11 cellular contexts compared by ENCODE assay signal in the genomic region with DNA sequence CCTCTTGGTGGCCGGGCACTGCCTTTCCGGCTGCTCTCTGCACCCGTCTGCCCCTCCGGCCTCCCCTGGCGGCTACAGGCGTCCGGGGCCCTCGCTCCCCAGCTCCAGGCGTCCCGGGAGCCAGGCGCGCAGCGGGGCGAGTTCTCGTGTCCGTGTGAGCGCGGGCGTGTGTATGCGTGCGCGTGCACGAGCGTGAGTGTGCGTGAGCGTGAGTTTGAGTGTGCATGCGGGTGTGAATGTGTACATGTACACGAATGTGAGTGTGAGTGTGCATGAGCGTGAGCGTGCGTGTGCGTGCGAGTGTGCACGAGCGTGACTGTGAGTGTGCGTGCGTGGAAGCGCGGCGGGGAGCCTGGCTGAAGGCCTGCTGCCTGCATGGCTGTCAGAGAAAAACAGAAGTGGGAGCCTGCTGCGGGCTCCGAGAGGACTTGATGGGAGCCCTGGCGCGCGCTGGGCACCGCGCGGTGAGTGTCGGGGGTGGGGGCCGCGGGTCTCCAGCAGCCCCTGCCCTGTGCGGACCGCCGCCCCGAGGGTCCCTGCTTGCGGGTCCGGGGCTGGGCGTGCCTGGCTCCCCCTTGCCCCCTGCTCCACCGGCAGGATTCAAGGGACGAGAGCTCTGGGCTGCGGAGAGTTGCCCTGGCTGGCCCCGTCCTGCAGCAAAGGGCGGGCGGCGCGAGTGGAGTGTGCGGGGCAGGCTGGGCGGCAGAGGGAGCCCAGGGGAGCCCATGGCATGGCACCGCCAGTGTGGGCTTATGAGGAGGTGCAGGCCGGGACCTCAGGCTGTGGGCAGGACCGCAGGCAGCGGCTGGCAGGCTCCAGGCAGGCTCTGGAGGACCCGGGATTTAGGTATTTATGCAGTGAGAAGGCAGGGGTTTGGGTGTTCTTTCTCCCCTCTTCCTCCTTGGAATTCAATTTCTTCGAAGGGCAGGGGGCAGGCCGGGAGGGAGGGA.
DNase-seq lines count a peak whose midpoint lies in the region; TF ChIP-seq lines count a peak whose summit lies in the region.
"Had no signal": no experiment of that assay in that cellular context is flagged by ENCODE, and none has a peak within 500 bp of the region (broad histone marks: within the 10 kb centered on the region; RNA-seq: fewer than 3 reads in every experiment).

No MANE protein-coding gene starts in this region.

- H3K27me3 ChIP-seq in mammary epithelial cell (ENCODE audit: insufficient read depth, low read length), result peaks cover 61% of the 10 kb centered on the region
- H3K27me3 ChIP-seq in suprapubic skin, result peaks cover 95% of the 10 kb centered on the region

- H4K20me1 ChIP-seq in mammary epithelial cell (ENCODE audit: insufficient read depth, low read length), result peaks cover 3% of the 10 kb centered on the region

- H2AFZ ChIP-seq in mammary epithelial cell (ENCODE audit: low read depth, low read length), result no peak overlapping the region

- H3K9me3 ChIP-seq in mammary epithelial cell (replicated peaks; ENCODE audit: insufficient read depth, low read length) (no peaks in the 10 kb centered on the region), mesodermal cell (ENCODE audit: control insufficient read depth, low read length) (no peaks in the 10 kb centered on the region), suprapubic skin (no peaks in the 10 kb centered on the region)

- H3K4me3 Mint-ChIP-seq in activated naive CD4-positive, alpha-beta T cell treated with anti-CD3 and anti-CD28 coated beads for 36 hours, result peak overlapping the region; percentile 15
- H3K4me3 Mint-ChIP-seq: T-helper 1 cell treated with Interleukin-12 subunit alpha and Interleukin-12 subunit beta and Interleukin-4 antibody, amounts not matched to agents 30 μg/mL and 1 μg/mL, for 36 hours had no signal

- H3K4me2 ChIP-seq in mammary epithelial cell (ENCODE audit: insufficient read depth, low read depth, low read length), result peak overlapping the region; percentile 62

- H3K4me1 Mint-ChIP-seq in activated naive CD4-positive, alpha-beta T cell treated with anti-CD3 and anti-CD28 coated beads for 36 hours (ENCODE audit: low read depth), result peaks cover 19% of the 10 kb centered on the region

- CTCF ChIA-PET in activated naive CD4-positive, alpha-beta T cell treated with anti-CD3 and anti-CD28 coated beads for 36 hours (lab: Charles Lee), result interaction anchor here (1.8 kb wide), 1 partner anchor 10 kb away, joined by 6 read pairs; no protein-coding TSS in a partner anchor
- CTCF ChIA-PET in mammary epithelial cell (lab: Charles Lee; ENCODE audit: low non-redundant PET), result no interaction called here

- no peak for TF ChIP-seq EP300 in suprapubic skin (IDR thresholded peaks at IDR 0.05)

- TF ChIP-seq CTCF in mammary epithelial cell (conservative IDR thresholded peaks at IDR 0.05 in 1 of 2, IDR thresholded peaks at IDR 0.05 in 1 of 2; ENCODE audit: extremely low read depth in 1 of 2, insufficient read depth in 1 of 2, low read depth in 1 of 2, low read length in 2 of 2) (peak in 1 of 2 donors; percentile 1), suprapubic skin (IDR thresholded peaks at IDR 0.05) (no peak)

- H3K27ac ChIP-seq in mammary epithelial cell (ENCODE audit: insufficient read depth, low read depth, low read length) (no peak overlapping the region), mesodermal cell (ENCODE audit: low read depth, low read length, severe bottlenecking) (no peak overlapping the region), suprapubic skin (no peak overlapping the region)

- TF ChIP-seq POLR2A in suprapubic skin (IDR thresholded peaks at IDR 0.05), result no peak

- no peak for DNase-seq in activated naive CD4-positive, alpha-beta T cell treated with anti-CD3 and anti-CD28 coated beads for 36 hours
- DNase-seq in activated naive CD4-positive, alpha-beta T cell treated with anti-CD3 and anti-CD28 coated beads, Interleukin-2, amount 50 U/mL, for 16 hours, result no peak
- no peak for DNase-seq in mammary epithelial cell
- no peak for DNase-seq in suprapubic skin (ENCODE audit: low spot score in 2 of 2)
- DNase-seq in NCI-H2029 treated with DMSO at 0.1 percent for 48 hours (lab: John Stamatoyannopoulos, UW), result no peak
- DNase-seq in inferior parietal cortex (ENCODE audit: extremely low spot score), result no peak
- DNase-seq in OCI-M2 (lab: John Stamatoyannopoulos, UW; ENCODE audit: unreplicated experiment), result no peak
- DNase-seq: hippocampal formation, NCI-H146 had no signal

- H3K36me3 Mint-ChIP-seq in activated naive CD4-positive, alpha-beta T cell treated with anti-CD3 and anti-CD28 coated beads for 36 hours (ENCODE audit: low read depth), result no peaks in the 10 kb centered on the region

- H3K36me3 ChIP-seq in mammary epithelial cell (ENCODE audit: insufficient read depth, low read length), result no peaks in the 10 kb centered on the region
- H3K36me3 ChIP-seq in mesodermal cell (ENCODE audit: control insufficient read depth, insufficient read depth, low read length), result no peaks in the 10 kb centered on the region
- no peaks in the 10 kb centered on the region for H3K36me3 ChIP-seq in suprapubic skin

- 3% methylated on average over 43 of the region's 75 CpGs for WGBS in mammary epithelial cell (ENCODE audit: low coverage, missing lambda C conversion rate)
- WGBS in mesodermal cell (ENCODE audit: insufficient coverage in 2 of 2), 2 experiments, result 3 to 6% methylated on average over 46 to 72 of the region's 75 CpGs
- WGBS in suprapubic skin, result 1% methylated on average over 16 of the region's 75 CpGs

- no peaks in the 10 kb centered on the region for H3K79me2 ChIP-seq in mammary epithelial cell (ENCODE audit: insufficient read depth, low read length)

- no peak overlapping the region for H3K9ac ChIP-seq in mammary epithelial cell (ENCODE audit: insufficient read depth, low read length)

- H3K9me3 Mint-ChIP-seq in activated naive CD4-positive, alpha-beta T cell treated with anti-CD3 and anti-CD28 coated beads for 36 hours, result no peaks in the 10 kb centered on the region
- H3K9me3 Mint-ChIP-seq: T-helper 1 cell treated with Interleukin-12 subunit alpha and Interleukin-12 subunit beta and Interleukin-4 antibody, amounts not matched to agents 30 μg/mL and 1 μg/mL, for 36 hours had no signal

- in situ Hi-C loops in mammary epithelial cell (cut with MboI; ENCODE audit: low sequenced_read_pairs in 2 of 2), result loop anchor here (25.0 kb wide), 1 partner anchor 380 kb away; no protein-coding TSS in a partner anchor

- no peak overlapping the region for H3K27ac Mint-ChIP-seq in activated naive CD4-positive, alpha-beta T cell treated with anti-CD3 and anti-CD28 coated beads for 36 hours
- H3K27ac Mint-ChIP-seq: T-helper 1 cell treated with Interleukin-12 subunit alpha and Interleukin-12 subunit beta and Interleukin-4 antibody, amounts not matched to agents 30 μg/mL and 1 μg/mL, for 36 hours had no signal

- H3K4me3 ChIP-seq in mammary epithelial cell (replicated peaks in 1 of 3; ENCODE audit: insufficient read depth in 1 of 3, low read depth in 2 of 3, low read length in 3 of 3), result peak overlapping the region in 1 of 3 experiments; percentile 12
- peak overlapping the region; percentile 11 for H3K4me3 ChIP-seq in mesodermal cell (ENCODE audit: extremely low read depth, insufficient read depth, low read length, poor library complexity, severe bottlenecking)
- peak overlapping the region; percentile 40 for H3K4me3 ChIP-seq in suprapubic skin

- no TSS peak for BruUV-seq in mammary epithelial cell (replicated peaks; lab: Mats Ljungman, UMichigan)

- dilution Hi-C loops in mammary epithelial cell (cut with HindIII; ENCODE audit: low sequenced_read_pairs), result no loop called here

- H3K27me3 Mint-ChIP-seq in activated naive CD4-positive, alpha-beta T cell treated with anti-CD3 and anti-CD28 coated beads for 36 hours (ENCODE audit: low read depth), result peaks cover 82% of the 10 kb centered on the region

- intact Hi-C loops in activated naive CD4-positive, alpha-beta T cell treated with anti-CD3 and anti-CD28 coated beads for 36 hours (cut with micrococcal nuclease), result loop anchor here (2.0 kb wide), 2 partner anchors 73 to 151 kb away; no protein-coding TSS in a partner anchor
- intact Hi-C loops in mammary epithelial cell (cut with micrococcal nuclease), result loop anchor here (10.0 kb wide), 1 partner anchor 153 kb away; no protein-coding TSS in a partner anchor

- H3K4me1 ChIP-seq in mammary epithelial cell (ENCODE audit: insufficient read depth, low read length) (peaks cover 18% of the 10 kb centered on the region), mesodermal cell (ENCODE audit: control insufficient read depth, insufficient read depth, low read length, poor library complexity, severe bottlenecking) (peaks cover 14% of the 10 kb centered on the region), suprapubic skin (peaks cover 33% of the 10 kb centered on the region)
